1 cellular context compared by ENCODE assay signal in genomic region chr6:14035448-14035847, GRCh38.
TF ChIP-seq lines count a peak whose summit lies in the region.

No MANE protein-coding gene starts in this region.

TF ChIP-seq in H1, 55 proteins besides CTCF, POLR2A, EP300 and RAD21 (continued from another document):
- no peak for TF ChIP-seq CEBPB (IDR thresholded peaks at IDR 0.05; ENCODE audit: low read depth, low read length)
